8 cellular contexts compared by ENCODE assay signal in the genomic region with DNA sequence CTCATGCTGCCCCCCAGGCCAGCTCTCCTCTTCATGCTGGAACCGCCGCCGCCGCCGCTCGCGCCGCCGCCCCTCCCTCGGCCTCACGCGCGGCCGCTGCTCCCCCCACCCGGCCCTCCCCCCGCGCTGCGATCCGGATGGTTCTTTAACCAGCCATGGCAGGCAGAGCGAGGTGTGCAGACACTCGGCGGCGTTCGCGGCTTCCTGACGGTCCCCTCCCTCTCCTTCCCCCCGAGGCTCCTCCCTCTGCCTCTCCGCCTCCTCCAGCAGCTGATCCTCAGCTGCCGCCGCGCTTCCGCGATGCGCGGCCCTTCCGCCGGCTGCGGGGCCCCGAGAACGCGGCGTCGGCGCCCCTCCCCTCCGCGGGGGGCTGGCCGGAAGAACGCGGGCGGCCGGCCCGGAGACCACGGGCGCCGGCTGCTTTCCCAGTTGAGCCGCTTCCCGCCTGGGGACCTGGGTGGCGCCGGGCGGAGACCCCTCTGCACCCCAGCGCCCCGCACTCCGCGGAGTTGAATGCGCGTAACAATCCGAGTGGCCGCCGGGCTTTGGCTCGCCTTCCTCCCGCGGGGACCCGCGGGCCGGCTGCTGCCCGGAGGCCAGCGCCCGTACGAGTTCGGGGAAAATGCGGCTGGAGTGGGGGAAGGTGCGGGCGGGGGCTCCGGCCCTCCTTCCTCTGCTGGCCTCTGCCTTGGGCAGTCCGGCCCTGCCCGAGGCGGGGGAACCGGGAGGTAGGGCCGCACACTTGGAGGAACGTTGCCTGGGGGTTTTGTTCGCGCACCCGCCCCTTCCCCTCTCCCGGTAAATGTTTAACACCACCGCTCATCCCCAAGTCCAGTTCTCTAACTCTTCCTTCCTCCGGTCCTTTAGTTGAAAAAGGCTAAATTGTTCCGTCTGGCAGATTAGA. TPM values are rescaled to one million over a fixed set of nuclear protein-coding genes. Genes with fewer than 3 reads are reported as not detected.
DNase-seq lines count a peak whose midpoint lies in the region; ATAC-seq, FAIRE-seq and TF ChIP-seq lines count a peak whose summit lies in the region.

A gene with protein sequence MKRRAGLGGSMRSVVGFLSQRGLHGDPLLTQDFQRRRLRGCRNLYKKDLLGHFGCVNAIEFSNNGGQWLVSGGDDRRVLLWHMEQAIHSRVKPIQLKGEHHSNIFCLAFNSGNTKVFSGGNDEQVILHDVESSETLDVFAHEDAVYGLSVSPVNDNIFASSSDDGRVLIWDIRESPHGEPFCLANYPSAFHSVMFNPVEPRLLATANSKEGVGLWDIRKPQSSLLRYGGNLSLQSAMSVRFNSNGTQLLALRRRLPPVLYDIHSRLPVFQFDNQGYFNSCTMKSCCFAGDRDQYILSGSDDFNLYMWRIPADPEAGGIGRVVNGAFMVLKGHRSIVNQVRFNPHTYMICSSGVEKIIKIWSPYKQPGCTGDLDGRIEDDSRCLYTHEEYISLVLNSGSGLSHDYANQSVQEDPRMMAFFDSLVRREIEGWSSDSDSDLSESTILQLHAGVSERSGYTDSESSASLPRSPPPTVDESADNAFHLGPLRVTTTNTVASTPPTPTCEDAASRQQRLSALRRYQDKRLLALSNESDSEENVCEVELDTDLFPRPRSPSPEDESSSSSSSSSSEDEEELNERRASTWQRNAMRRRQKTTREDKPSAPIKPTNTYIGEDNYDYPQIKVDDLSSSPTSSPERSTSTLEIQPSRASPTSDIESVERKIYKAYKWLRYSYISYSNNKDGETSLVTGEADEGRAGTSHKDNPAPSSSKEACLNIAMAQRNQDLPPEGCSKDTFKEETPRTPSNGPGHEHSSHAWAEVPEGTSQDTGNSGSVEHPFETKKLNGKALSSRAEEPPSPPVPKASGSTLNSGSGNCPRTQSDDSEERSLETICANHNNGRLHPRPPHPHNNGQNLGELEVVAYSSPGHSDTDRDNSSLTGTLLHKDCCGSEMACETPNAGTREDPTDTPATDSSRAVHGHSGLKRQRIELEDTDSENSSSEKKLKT (minus strand): TSS at position 176 of the 904 bp plus-strand sequence. CDS start 141 bp downstream, at position 35.

- peak; percentile 83 for ATAC-seq in HG02840 (IDR thresholded peaks at IDR 0.05; ENCODE audit: low FRiP score, unreplicated experiment)
- peak; percentile 92 to 96 (median 94) for ATAC-seq in heart left ventricle

- TF ChIP-seq POLR2A in GM12892 (IDR thresholded peaks at IDR 0.05; ENCODE audit: low read depth, low read length) = peak; percentile 68
- peak; percentile 78 to 90 for TF ChIP-seq POLR2A in adrenal gland (IDR thresholded peaks at IDR 0.05)
- TF ChIP-seq POLR2A in heart left ventricle (IDR thresholded peaks at IDR 0.05) = peak; percentile 26 to 76

- H3K36me3 Mint-ChIP-seq in type B pancreatic cell = peaks cover 5% of the 10 kb centered on the region

- intact Hi-C loops in adrenal gland (cut with DNase I) (no loop called here), heart left ventricle (cut with DNase I) (loop anchor here in 7 of 10 donors (2.0 to 10.0 kb wide), 6 partner anchors 22 to 212 kb away; a partner anchor contains a TSS), posterior cingulate gyrus (cut with DNase I) (loop anchor here (2.0 to 5.0 kb wide), 2 partner anchors 38 to 89 kb away; a partner anchor contains a TSS)

- peak; percentile 96 for FAIRE-seq in GM12892 (lab: Jason Lieb, UNC)

- H3K9me3 ChIP-seq in adrenal gland (replicated peaks in 1 of 3) = no peaks in the 10 kb centered on the region
- H3K9me3 ChIP-seq in heart left ventricle = no peaks in the 10 kb centered on the region

- H3K27me3 Mint-ChIP-seq in type B pancreatic cell = peaks cover 10% of the 10 kb centered on the region

- TF ChIP-seq CTCF in adrenal gland (IDR thresholded peaks at IDR 0.05) = no peak
- TF ChIP-seq CTCF in heart left ventricle (IDR thresholded peaks at IDR 0.05) = no peak
- no peak for TF ChIP-seq CTCF in type B pancreatic cell (conservative IDR thresholded peaks at IDR 0.05)

- H3K4me3 ChIP-seq in adrenal gland (peak within 1 kb of the TSS; percentile 62 to 92 (median 80)), heart left ventricle (peak within 1 kb of the TSS; percentile 74 to 97 (median 90))

- WGBS in adrenal gland, 4 donors = 0 to 3% (median 1%) methylated on average over 7 to 97 of the region's 97 CpGs
- WGBS in heart left ventricle, 4 donors = 1% methylated on average over 35 to 97 of the region's 97 CpGs

- no peaks in the 10 kb centered on the region for H3K9me3 Mint-ChIP-seq in type B pancreatic cell

- H3K4me1 Mint-ChIP-seq in type B pancreatic cell (ENCODE audit: unreplicated experiment) = peaks cover 20% of the 10 kb centered on the region

- H3K4me1 ChIP-seq in adrenal gland (replicated peaks in 1 of 2) (peaks cover 0 to 31% of the 10 kb centered on the region in 2 donors), heart left ventricle (peaks cover 9 to 41% (median 27%) of the 10 kb centered on the region in 12 donors)

- H3K27ac ChIP-seq in adrenal gland = peak within 1 kb of the TSS; percentile 66 to 98 (median 95)
- H3K27ac ChIP-seq in heart left ventricle = peak within 1 kb of the TSS; percentile 81 to 99 (median 96)

- peak within 1 kb of the TSS; percentile 94 for H3K4me3 Mint-ChIP-seq in type B pancreatic cell

- peak; percentile 93 for DNase-seq in GM12892 (ENCODE audit: insufficient read length)
- DNase-seq in NCI-H146 treated with DMSO at 0.1 percent for 48 hours (lab: John Stamatoyannopoulos, UW; ENCODE audit: unreplicated experiment) = peak; percentile 81
- peak; percentile 88 to 96 (median 92) for DNase-seq in T-helper 1 cell
- DNase-seq in adrenal gland = peak; percentile 94 to 97 (median 96)
- peak; percentile 94 to 97 (median 96) for DNase-seq in heart left ventricle
- peak; percentile 67 to 98 (median 88) for DNase-seq in posterior cingulate gyrus
- peak; percentile 89 for DNase-seq in type B pancreatic cell (ENCODE audit: extremely low spot score, unreplicated experiment)

- H3K27me3 ChIP-seq in adrenal gland = no peaks in the 10 kb centered on the region
- H3K27me3 ChIP-seq in heart left ventricle = no peaks in the 10 kb centered on the region

- H3K27ac Mint-ChIP-seq in type B pancreatic cell = peak within 1 kb of the TSS; percentile 85

- H3K36me3 ChIP-seq in adrenal gland (replicated peaks in 1 of 2) = peaks cover 0 to 5% of the 10 kb centered on the region in 2 donors
- peaks cover 0 to 12% (median 10%) of the 10 kb centered on the region in 9 donors for H3K36me3 ChIP-seq in heart left ventricle

RNA-seq across cellular contexts. Expression of the gene that starts here (rescaled TPM):
- 14.3 TPM for polyA plus RNA-seq in GM12892 (2012; ENCODE audit: missing spikeins)
- total RNA-seq in adrenal gland (10 to 100 TPM; 19.9 to 48.0 (median 38.0) TPM), heart left ventricle (10 to 100 TPM; 44.8 to 71.7 (median 58.8) TPM), type B pancreatic cell (ENCODE audit: low replicate concordance) (46.1 and 54.9 TPM in 2 replicates)
- polyA plus RNA-seq in adrenal gland (10 to 100 TPM; 27.9 to 38.2 (median 34.1) TPM), heart left ventricle (10 to 100 TPM; 16.8 to 38.9 TPM)

Comparison
In these comparisons a context has a peak if more than half of its experiments do, and no peak if none do; other contexts are left out.
1. Peak in every context shown above with its lines: DNase-seq, ATAC-seq, H3K4me3 ChIP-seq and H3K27ac ChIP-seq.
2. intact Hi-C loops: an anchor here in heart left ventricle (2.0 to 10.0 kb wide) and posterior cingulate gyrus (2.0 to 5.0 kb wide); none called in adrenal gland.